8 cellular contexts compared by ENCODE assay signal in genomic region chr13:114063545-114064515, GRCh38.
A peak's percentile ranks its signal among the peaks of the same experiment; 100 is the strongest.
DNase-seq lines count a peak whose midpoint lies in the region; ATAC-seq, FAIRE-seq and TF ChIP-seq lines count a peak whose summit lies in the region.

No MANE protein-coding gene starts in this region.

- no peak for TF ChIP-seq EP300 in GM12878 (IDR thresholded peaks at IDR 0.05; ENCODE audit: borderline replicate concordance in 1 of 2, control insufficient read depth in 1 of 2, low read depth in 2 of 2, low read length in 2 of 2)
- no peak for TF ChIP-seq EP300 in stomach (IDR thresholded peaks at IDR 0.05)

- H2AFZ ChIP-seq in KMS-11 (ENCODE audit: low read depth) (peak overlapping the region; percentile 47), GM12878 (ENCODE audit: control insufficient read depth, low read depth, low read length) (no peak overlapping the region)

- H3K9me3 ChIP-seq in BLaER1 (no peaks in the 10 kb centered on the region), GM12878 (replicated peaks; ENCODE audit: control insufficient read depth, insufficient read depth, low read length) (no peaks in the 10 kb centered on the region), stomach (no peaks in the 10 kb centered on the region)

- RAD21 ChIA-PET in GM12878 (lab: Charles Lee; ENCODE audit: unreplicated experiment) = no interaction called here

- H3K27ac ChIP-seq in BLaER1 (peak overlapping the region; percentile 94), KMS-11 (peak overlapping the region; percentile 95), GM12878 (ENCODE audit: control insufficient read depth, insufficient read depth) (peak overlapping the region; percentile 91), stomach (peak overlapping the region; percentile 93 to 99 (median 96))

- peaks cover 26% of the 10 kb centered on the region for H3K79me2 ChIP-seq in KMS-11 (ENCODE audit: insufficient read depth, low read depth)
- H3K79me2 ChIP-seq in GM12878 (ENCODE audit: control insufficient read depth, insufficient read depth, low read length) = peaks cover 14% of the 10 kb centered on the region

- H4K20me1 ChIP-seq in BLaER1 (peaks cover 81% of the 10 kb centered on the region), KMS-11 (ENCODE audit: insufficient read depth) (no peaks in the 10 kb centered on the region), GM12878 (ENCODE audit: control insufficient read depth, insufficient read depth) (no peaks in the 10 kb centered on the region)

- CTCF ChIA-PET in GM12878 (lab: Yijun Ruan, JAX) = no interaction called here

- H3K36me3 ChIP-seq in BLaER1 (peaks cover 7% of the 10 kb centered on the region; the same call in 1 of the 2 replicates), KMS-11 (ENCODE audit: insufficient read depth) (no peaks in the 10 kb centered on the region), GM12878 (ENCODE audit: control insufficient read depth in 2 of 2, insufficient read depth in 2 of 2, low read length in 1 of 2) (peaks cover 0 to 3% of the 10 kb centered on the region in 2 experiments; a peak in 3 of 4 replicates), stomach (peaks cover 0 to 10% (median 0%) of the 10 kb centered on the region in 4 donors)

- H3K4me3 ChIP-seq in BLaER1 = peak overlapping the region; percentile 59
- no peak overlapping the region for H3K4me3 ChIP-seq in KMS-11 (IDR thresholded peaks at IDR 0.05; ENCODE audit: insufficient read depth, low read depth, low read length)
- H3K4me3 ChIP-seq in GM12878 = peak overlapping the region; percentile 62; the same call in 1 of the 2 replicates
- H3K4me3 ChIP-seq in stomach = peak overlapping the region; percentile 34 to 41 (median 40)

- TF ChIP-seq POLR2A in GM12878 (IDR thresholded peaks at IDR 0.05; ENCODE audit: low read depth, low read length) (no peak), stomach (IDR thresholded peaks at IDR 0.05) (no peak)

- no peak for TF ChIP-seq RAD21 in GM12878 (IDR thresholded peaks at IDR 0.05; ENCODE audit: insufficient read depth, low read depth, low read length)

- ATAC-seq in GM12878 = no peak
- peak; percentile 7 for ATAC-seq in left colon

- DNase-seq in GM12878 (ENCODE audit: low read depth, low spot score) (no peak), left colon (peak in 1 of 2 donors; percentile 74), stomach (peak; percentile 68), T1000 (lab: John Stamatoyannopoulos, UW) (no peak), middle frontal gyrus (ENCODE audit: extremely low spot score, low spot score) (no peak), NCI-H2107 treated with DMSO at 0.1 percent for 48 hours (lab: John Stamatoyannopoulos, UW; ENCODE audit: unreplicated experiment) (no peak)

- WGBS in GM12878 (ENCODE audit: insufficient coverage, insufficient replicate concordance, low lambda C conversion rate, missing lambda C conversion rate) = 18% methylated on average over 25 of the region's 25 CpGs
- WGBS in stomach, 5 donors = 28 to 52% (median 49%) methylated on average over 16 to 25 of the region's 25 CpGs

- H3K27me3 ChIP-seq in BLaER1 (no peaks in the 10 kb centered on the region), KMS-11 (ENCODE audit: insufficient read depth, low read depth) (no peaks in the 10 kb centered on the region), GM12878 (replicated peaks in 1 of 2; ENCODE audit: control insufficient read depth in 2 of 2, insufficient read depth in 2 of 2, low read length in 1 of 2) (no peaks in the 10 kb centered on the region), stomach (no peaks in the 10 kb centered on the region)

- H3K4me1 ChIP-seq in BLaER1 = peaks cover 100% of the 10 kb centered on the region
- H3K4me1 ChIP-seq in KMS-11 (ENCODE audit: low read depth, poor library complexity, severe bottlenecking) = peaks cover 57% of the 10 kb centered on the region
- peaks cover 49% of the 10 kb centered on the region for H3K4me1 ChIP-seq in GM12878 (ENCODE audit: control insufficient read depth, insufficient read depth, low read length)
- peaks cover 48 to 91% (median 62%) of the 10 kb centered on the region in 4 donors for H3K4me1 ChIP-seq in stomach

- BruUV-seq in GM12878 (replicated peaks; lab: Mats Ljungman, UMichigan) = no TSS peak

- intact Hi-C loops in GM12878 (cut with micrococcal nuclease; ENCODE audit: unreplicated experiment) = no loop called here
- intact Hi-C loops in left colon (cut with DNase I, micrococcal nuclease) = no loop called here
- intact Hi-C loops in stomach (cut with DNase I; ENCODE audit: low total_unique reads) = loop anchor here (10.0 kb wide), 1 partner anchor 61 kb away; no protein-coding TSS in a partner anchor

- SMC1A ChIA-PET in GM12878 (lab: Charles Lee; ENCODE audit: uncharacterized antibody, unreplicated experiment) = no interaction called here

- H3K4me2 ChIP-seq in BLaER1 = peak overlapping the region; percentile 97
- peak overlapping the region; percentile 99 for H3K4me2 ChIP-seq in KMS-11
- H3K4me2 ChIP-seq in GM12878 (ENCODE audit: control insufficient read depth, insufficient read depth) = peak overlapping the region; percentile 87

- TF ChIP-seq CTCF in KMS-11 (conservative IDR thresholded peaks at IDR 0.05; ENCODE audit: low read depth, low read length) = no peak
- TF ChIP-seq CTCF in GM12878 (IDR thresholded peaks at IDR 0.05 in 2 of 3, conservative IDR thresholded peaks at IDR 0.05 in 1 of 3; ENCODE audit: control insufficient read depth in 2 of 3, extremely low read depth in 1 of 3, insufficient read depth in 1 of 3, low read depth in 3 of 3, low read length in 3 of 3) = no peak
- no peak for TF ChIP-seq CTCF in stomach (IDR thresholded peaks at IDR 0.05)

- POLR2A ChIA-PET in GM12878 (lab: Charles Lee) = no interaction called here

- in situ Hi-C loops in GM12878 (cut with MboI) = no loop called here

- H3K9ac ChIP-seq in BLaER1 (peak overlapping the region; percentile 81), KMS-11 (peak overlapping the region; percentile 89), GM12878 (ENCODE audit: control insufficient read depth, insufficient read depth, low read length) (peak overlapping the region; percentile 75; the same call in 1 of the 2 replicates)

- FAIRE-seq in GM12878 (lab: Jason Lieb, UNC) = no peak

TF ChIP-seq in GM12878, 131 proteins besides CTCF, POLR2A, EP300 and RAD21:
- TF ChIP-seq, protein P1, sequence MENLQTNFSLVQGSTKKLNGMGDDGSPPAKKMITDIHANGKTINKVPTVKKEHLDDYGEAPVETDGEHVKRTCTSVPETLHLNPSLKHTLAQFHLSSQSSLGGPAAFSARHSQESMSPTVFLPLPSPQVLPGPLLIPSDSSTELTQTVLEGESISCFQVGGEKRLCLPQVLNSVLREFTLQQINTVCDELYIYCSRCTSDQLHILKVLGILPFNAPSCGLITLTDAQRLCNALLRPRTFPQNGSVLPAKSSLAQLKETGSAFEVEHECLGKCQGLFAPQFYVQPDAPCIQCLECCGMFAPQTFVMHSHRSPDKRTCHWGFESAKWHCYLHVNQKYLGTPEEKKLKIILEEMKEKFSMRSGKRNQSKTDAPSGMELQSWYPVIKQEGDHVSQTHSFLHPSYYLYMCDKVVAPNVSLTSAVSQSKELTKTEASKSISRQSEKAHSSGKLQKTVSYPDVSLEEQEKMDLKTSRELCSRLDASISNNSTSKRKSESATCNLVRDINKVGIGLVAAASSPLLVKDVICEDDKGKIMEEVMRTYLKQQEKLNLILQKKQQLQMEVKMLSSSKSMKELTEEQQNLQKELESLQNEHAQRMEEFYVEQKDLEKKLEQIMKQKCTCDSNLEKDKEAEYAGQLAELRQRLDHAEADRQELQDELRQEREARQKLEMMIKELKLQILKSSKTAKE (IDR thresholded peaks at IDR 0.05; ENCODE audit: low read depth, poor library complexity, severe bottlenecking) = no peak
- TF ChIP-seq NR2C1 (IDR thresholded peaks at IDR 0.05) (no peak), RELA (IDR thresholded peaks at IDR 0.05; ENCODE audit: borderline replicate concordance, partially characterized antibody) (no peak), ZNF207 (IDR thresholded peaks at IDR 0.05; ENCODE audit: borderline replicate concordance) (no peak), BMI1 (IDR thresholded peaks at IDR 0.05; ENCODE audit: borderline replicate concordance) (no peak), IKZF1 (conservative IDR thresholded peaks at IDR 0.05) (no peak)
